13 cellular contexts compared by ENCODE assay signal in genomic region chr1:92805216-92805615, GRCh38. TPM values are rescaled to one million over a fixed set of nuclear protein-coding genes. Genes with fewer than 3 reads are reported as not detected.
DNase-seq lines count a peak whose midpoint lies in the region; ATAC-seq and TF ChIP-seq lines count a peak whose summit lies in the region.
"Had no signal": no experiment of that assay in that cellular context is flagged by ENCODE, and none has a peak within 500 bp of the region (broad histone marks: within the 10 kb centered on the region; RNA-seq: fewer than 3 reads in every experiment).

No MANE protein-coding gene starts in this region.

- no peaks in the 10 kb centered on the region for H3K9me3 ChIP-seq in SK-N-MC (ENCODE audit: low read depth, low read length)
- H3K9me3 ChIP-seq in trophoblast cell (ENCODE audit: insufficient read depth, low read depth, low read length), result no peaks in the 10 kb centered on the region

- peak overlapping the region; percentile 87 for H3K27ac Mint-ChIP-seq in Calu3 (ENCODE audit: unreplicated experiment)
- H3K27ac Mint-ChIP-seq in activated T-helper 17 cell treated with anti-CD3 and anti-CD28 coated beads, Interleukin-2, amount 50 U/mL, for 72 hours, result no peak overlapping the region

- H4K8ac ChIP-seq in trophoblast cell (ENCODE audit: low read depth, low read length), result no peak overlapping the region

- no TSS peak for BruUV-seq in Calu3 (replicated peaks; lab: Mats Ljungman, UMichigan)

- no peak overlapping the region for H3K18ac ChIP-seq in trophoblast cell (ENCODE audit: low read length)

- H3K79me2 ChIP-seq in trophoblast cell (ENCODE audit: control insufficient read depth, insufficient read depth, low read length, poor library complexity), result peaks cover 1% of the 10 kb centered on the region

- H3K4me3 Mint-ChIP-seq in Calu3 (ENCODE audit: low read depth, unreplicated experiment), result no peak overlapping the region
- H3K4me3 Mint-ChIP-seq in activated T-helper 17 cell treated with anti-CD3 and anti-CD28 coated beads, Interleukin-2, amount 50 U/mL, for 72 hours, result no peak overlapping the region
- H3K4me3 Mint-ChIP-seq: H9 had no signal

- H3K14ac ChIP-seq in trophoblast cell (ENCODE audit: low read length), result no peak overlapping the region

- peak overlapping the region; percentile 44 for H3K4me3 ChIP-seq in SK-N-MC
- H3K4me3 ChIP-seq in trophoblast cell (ENCODE audit: low read depth, low read length), result no peak overlapping the region

- H2BK12ac ChIP-seq in trophoblast cell (ENCODE audit: low read length), result no peak overlapping the region

- H3K27ac ChIP-seq in SK-N-MC (peak overlapping the region; percentile 60; the same call in 1 of the 2 replicates), foreskin keratinocyte (peak overlapping the region; percentile 62), trophoblast cell (ENCODE audit: low read depth, low read length) (peak overlapping the region; percentile 58)
- H3K27ac ChIP-seq: VCaP had no signal

- no peak overlapping the region for H3K4ac ChIP-seq in trophoblast cell (ENCODE audit: low read depth, low read length)

- no peak overlapping the region for H3K9ac ChIP-seq in SK-N-MC (ENCODE audit: insufficient read length)
- no peak overlapping the region for H3K9ac ChIP-seq in trophoblast cell (ENCODE audit: low read length)

- H4K91ac ChIP-seq in trophoblast cell (ENCODE audit: low read depth, low read length), result peak overlapping the region; percentile 3

- TF ChIP-seq CTCF in Calu3 (IDR thresholded peaks at IDR 0.05; ENCODE audit: unreplicated experiment) (no peak), foreskin keratinocyte (conservative IDR thresholded peaks at IDR 0.05) (no peak)

- H2AFZ ChIP-seq in trophoblast cell (ENCODE audit: insufficient read depth, low read length, poor library complexity), result no peak overlapping the region

- peaks cover 6% of the 10 kb centered on the region for H3K79me1 ChIP-seq in trophoblast cell (ENCODE audit: low read length)

- intact Hi-C loops in Calu3 (cut with micrococcal nuclease; ENCODE audit: unreplicated experiment), result loop anchor here (2.0 kb wide), 2 partner anchors 18 to 20 kb away; partner anchors contain the start of gene EVI5

- H2AK5ac ChIP-seq in trophoblast cell (ENCODE audit: low read length), result no peak overlapping the region

- WGBS in trophoblast cell (ENCODE audit: extremely low coverage, insufficient coverage, insufficient read length), result no CpG with 5 or more reads among the region's 1 CpG

- H3K27me3 Mint-ChIP-seq in Calu3 (ENCODE audit: unreplicated experiment), result no peaks in the 10 kb centered on the region
- H3K27me3 Mint-ChIP-seq in activated T-helper 17 cell treated with anti-CD3 and anti-CD28 coated beads, Interleukin-2, amount 50 U/mL, for 72 hours, result peaks cover 4% of the 10 kb centered on the region

- no peak overlapping the region for H2BK5ac ChIP-seq in trophoblast cell (ENCODE audit: low read depth, low read length, poor library complexity)

- peaks cover 9% of the 10 kb centered on the region for H3K36me3 Mint-ChIP-seq in Calu3 (ENCODE audit: insufficient read depth, unreplicated experiment)
- H3K36me3 Mint-ChIP-seq in activated T-helper 17 cell treated with anti-CD3 and anti-CD28 coated beads, Interleukin-2, amount 50 U/mL, for 72 hours (ENCODE audit: low read depth), result no peaks in the 10 kb centered on the region

- ATAC-seq in foreskin keratinocyte, result no peak
- ATAC-seq in activated T-helper 17 cell treated with anti-CD3 and anti-CD28 coated beads, Interleukin-2, amount 50 U/mL, for 72 hours (replicated peaks), result no peak

- H3K4me1 Mint-ChIP-seq in Calu3 (ENCODE audit: low read depth, unreplicated experiment), result peaks cover 45% of the 10 kb centered on the region
- H3K4me1 Mint-ChIP-seq in activated T-helper 17 cell treated with anti-CD3 and anti-CD28 coated beads, Interleukin-2, amount 50 U/mL, for 72 hours, result no peaks in the 10 kb centered on the region

- peaks cover 5% of the 10 kb centered on the region for H3K9me3 Mint-ChIP-seq in Calu3 (ENCODE audit: low read depth, unreplicated experiment)
- H3K9me3 Mint-ChIP-seq in activated T-helper 17 cell treated with anti-CD3 and anti-CD28 coated beads, Interleukin-2, amount 50 U/mL, for 72 hours, result no peaks in the 10 kb centered on the region
- H3K9me3 Mint-ChIP-seq: H9 had no signal

- no peak overlapping the region for H3K23ac ChIP-seq in trophoblast cell (ENCODE audit: low read length)

- DNase-seq in Calu3, result no peak
- no peak for DNase-seq in SK-N-MC (ENCODE audit: low read depth, low spot score)
- DNase-seq in foreskin keratinocyte, result no peak
- DNase-seq in trophoblast cell, result no peak
- DNase-seq in T-helper 1 cell, result no peak
- no peak for DNase-seq in amniotic stem cell (lab: John Stamatoyannopoulos, UW)
- no peak for DNase-seq in amygdala (lab: John Stamatoyannopoulos, UW)
- DNase-seq: activated naive CD4-positive, alpha-beta T cell; NCI-H1436; NCI-H446 treated with DMSO at 0.1 percent for 48 hours had no signal

- peaks cover 13% of the 10 kb centered on the region for H3K4me1 ChIP-seq in foreskin keratinocyte
- H3K4me1 ChIP-seq in trophoblast cell (ENCODE audit: control insufficient read depth in 1 of 2, insufficient read depth in 2 of 2, low read length in 2 of 2), result peaks cover 0 to 5% of the 10 kb centered on the region in 2 experiments

- CTCF ChIA-PET in Calu3 (lab: Charles Lee), result interaction anchor here (0.7 to 2.1 kb wide), 3 partner anchors 9 to 20 kb away, joined by 4 to 7 read pairs (median 6); partner anchors contain the start of gene EVI5

- H3K4me2 ChIP-seq in trophoblast cell (ENCODE audit: low read length), result no peak overlapping the region

- no peaks in the 10 kb centered on the region for H3K36me3 ChIP-seq in SK-N-MC (ENCODE audit: insufficient read depth, low read length)
- no peaks in the 10 kb centered on the region for H3K36me3 ChIP-seq in trophoblast cell (ENCODE audit: control insufficient read depth in 1 of 2, insufficient read depth in 2 of 2, low read length in 2 of 2)

- peak overlapping the region; percentile 39 for H2BK120ac ChIP-seq in trophoblast cell (ENCODE audit: insufficient read depth, low read length, poor library complexity)

- H3K27me3 ChIP-seq in foreskin keratinocyte (no peaks in the 10 kb centered on the region), trophoblast cell (ENCODE audit: insufficient read depth, low read length) (no peaks in the 10 kb centered on the region)

- no peak overlapping the region for H4K12ac ChIP-seq in trophoblast cell (ENCODE audit: low read depth, low read length)

RNA-seq across cellular contexts. Expression of gene EVI5, which starts 20.3 kb away (rescaled TPM):
- total RNA-seq in Calu3 (2022) (29.5 and 33.9 TPM in 2 replicates), foreskin keratinocyte (31.5 and 38.5 TPM in 2 replicates)
- 2.6 and 3.3 TPM in 2 replicates for polyA plus RNA-seq in foreskin keratinocyte
- polyA plus RNA-seq in trophoblast cell (2013), result 17.8 and 20.6 TPM in 2 replicates
- 10 to 100 TPM in 1 of 2 donors, 1 to 10 TPM in 1; 7.7 to 31.8 TPM for total RNA-seq in activated T-helper 17 cell treated with anti-CD3 and anti-CD28 coated beads, Interleukin-2, amount 50 U/mL, for 72 hours

RNA-seq across cellular contexts. Expression of gene RPL5, which starts 26.6 kb away (rescaled TPM):
- total RNA-seq in Calu3 (2022), result 672 and 835 TPM in 2 replicates
- total RNA-seq in foreskin keratinocyte, result 1,610 and 1,618 TPM in 2 replicates
- polyA plus RNA-seq in foreskin keratinocyte, result 1,656 and 1,722 TPM in 2 replicates
- polyA plus RNA-seq in trophoblast cell (2013), result 3,279 and 3,316 TPM in 2 replicates
- 1,000 to 10,000 TPM; 1,253 to 1,604 TPM for total RNA-seq in activated T-helper 17 cell treated with anti-CD3 and anti-CD28 coated beads, Interleukin-2, amount 50 U/mL, for 72 hours
